13 cellular contexts compared by ENCODE assay signal in genomic region chr5:132475531-132475930, GRCh38. TPM values are rescaled to one million over a fixed set of nuclear protein-coding genes. Genes with fewer than 3 reads are reported as not detected.
DNase-seq lines count a peak whose midpoint lies in the region; ATAC-seq, FAIRE-seq and TF ChIP-seq lines count a peak whose summit lies in the region.
"Had no signal": no experiment of that assay in that cellular context is flagged by ENCODE, and none has a peak within 500 bp of the region (broad histone marks: within the 10 kb centered on the region; RNA-seq: fewer than 3 reads in every experiment).

No MANE protein-coding gene starts in this region.

- no peaks in the 10 kb centered on the region for H3K9me3 ChIP-seq in kidney (ENCODE audit: control insufficient read depth in 1 of 2, low read length in 2 of 2)

- H3K27ac Mint-ChIP-seq in IgD-negative memory B cell = peak overlapping the region; percentile 55 to 94 (median 88)
- peak overlapping the region; percentile 88 for H3K27ac Mint-ChIP-seq in activated T-helper 17 cell treated with anti-CD3 and anti-CD28 coated beads, Interleukin-2, amount 50 U/mL, for 72 hours
- H3K27ac Mint-ChIP-seq: endodermal cell had no signal

- DNase-seq in kidney (peak; percentile 54), sciatic nerve (ENCODE audit: low spot score) (peak; percentile 51), hippocampal formation (lab: John Stamatoyannopoulos, UW) (no peak), DMS153 (lab: John Stamatoyannopoulos, UW) (no peak), OCI-M2 (lab: John Stamatoyannopoulos, UW; ENCODE audit: unreplicated experiment) (no peak)
- DNase-seq: Calu3, Kasumi-1 had no signal

- peaks cover 1% of the 10 kb centered on the region for H3K36me3 Mint-ChIP-seq in IgD-negative memory B cell
- no peaks in the 10 kb centered on the region for H3K36me3 Mint-ChIP-seq in activated T-helper 17 cell treated with anti-CD3 and anti-CD28 coated beads, Interleukin-2, amount 50 U/mL, for 72 hours (ENCODE audit: low read depth)

- intact Hi-C loops in kidney (cut with DNase I) (no loop called here), sciatic nerve (cut with DNase I) (no loop called here)

- peaks cover 10 to 33% of the 10 kb centered on the region in 2 donors for H3K4me1 ChIP-seq in kidney (ENCODE audit: control insufficient read depth in 1 of 2, insufficient read depth in 1 of 2, low read depth in 1 of 2, low read length in 2 of 2)

- H3K9me3 Mint-ChIP-seq in IgD-negative memory B cell = no peaks in the 10 kb centered on the region
- H3K9me3 Mint-ChIP-seq in activated T-helper 17 cell treated with anti-CD3 and anti-CD28 coated beads, Interleukin-2, amount 50 U/mL, for 72 hours = no peaks in the 10 kb centered on the region
- H3K9me3 Mint-ChIP-seq: activated T-helper 2 cell treated with anti-CD3 and anti-CD28 coated beads, Interferon-gamma antibody, Interleukin-2, Interleukin-4, amounts not matched to agents 10 μg/mL and 5 μg/mL and 100 μg/mL, durations not matched to agents 14 hours and 24 hours and 36 hours; endodermal cell had no signal

- no peak overlapping the region for H3K27ac ChIP-seq in kidney (ENCODE audit: low read depth in 2 of 2, low read length in 2 of 2)

- ATAC-seq in activated T-helper 17 cell treated with anti-CD3 and anti-CD28 coated beads, Interleukin-2, amount 50 U/mL, for 72 hours (replicated peaks) = no peak
- no peak for ATAC-seq in sciatic nerve
- ATAC-seq in GM18907 (IDR thresholded peaks at IDR 0.05; ENCODE audit: unreplicated experiment) = no peak
- ATAC-seq: GM12878 had no signal

- TF ChIP-seq CTCF in kidney (IDR thresholded peaks at IDR 0.05; ENCODE audit: borderline replicate concordance, extremely low read depth, insufficient read depth) = no peak

- H3K9ac ChIP-seq in kidney (ENCODE audit: low read length in 2 of 2) = no peak overlapping the region

- no peak for FAIRE-seq in kidney (lab: Jason Lieb, UNC)
- FAIRE-seq: GM12878 had no signal

- no peaks in the 10 kb centered on the region for H3K36me3 ChIP-seq in kidney (ENCODE audit: control insufficient read depth in 1 of 2, insufficient read depth in 2 of 2, low read length in 2 of 2)

- H3K4me1 Mint-ChIP-seq in IgD-negative memory B cell = peaks cover 55 to 69% (median 62%) of the 10 kb centered on the region in 3 donors
- H3K4me1 Mint-ChIP-seq in activated T-helper 17 cell treated with anti-CD3 and anti-CD28 coated beads, Interleukin-2, amount 50 U/mL, for 72 hours = peaks cover 47% of the 10 kb centered on the region

- H3K4me3 ChIP-seq in kidney (ENCODE audit: low read length in 2 of 2) = no peak overlapping the region
- H3K4me3 ChIP-seq: GM12878 had no signal

- H3K27me3 Mint-ChIP-seq in IgD-negative memory B cell = no peaks in the 10 kb centered on the region
- H3K27me3 Mint-ChIP-seq in activated T-helper 17 cell treated with anti-CD3 and anti-CD28 coated beads, Interleukin-2, amount 50 U/mL, for 72 hours = no peaks in the 10 kb centered on the region

- peak overlapping the region in 1 of 4 donors; percentile 69 for H3K4me3 Mint-ChIP-seq in IgD-negative memory B cell
- H3K4me3 Mint-ChIP-seq in activated T-helper 17 cell treated with anti-CD3 and anti-CD28 coated beads, Interleukin-2, amount 50 U/mL, for 72 hours = no peak overlapping the region
- H3K4me3 Mint-ChIP-seq: endodermal cell had no signal

RNA-seq across cellular contexts. Expression of gene IRF1, which starts 15.0 kb away (rescaled TPM):
- 207 TPM for polyA plus RNA-seq in IgD-negative memory B cell
- 100 to 1,000 TPM; 125 to 174 TPM for total RNA-seq in activated T-helper 17 cell treated with anti-CD3 and anti-CD28 coated beads, Interleukin-2, amount 50 U/mL, for 72 hours
- 55.6 TPM for total RNA-seq in kidney
- 20.5 TPM for polyA plus RNA-seq in kidney (ENCODE audit: insufficient read depth, low read depth, low replicate concordance)
- total RNA-seq in sciatic nerve = 52.2 TPM

Comparison
In these comparisons a context has a peak if more than half of its experiments do, and no peak if none do; other contexts are left out.
1. DNase-seq: peak in kidney (single experiment) and sciatic nerve (single experiment); none in hippocampal formation (0 of 2), DMS153 (single experiment) and OCI-M2 (single experiment).